ENCODE assay signal across 23 cellular contexts in the genomic region with DNA sequence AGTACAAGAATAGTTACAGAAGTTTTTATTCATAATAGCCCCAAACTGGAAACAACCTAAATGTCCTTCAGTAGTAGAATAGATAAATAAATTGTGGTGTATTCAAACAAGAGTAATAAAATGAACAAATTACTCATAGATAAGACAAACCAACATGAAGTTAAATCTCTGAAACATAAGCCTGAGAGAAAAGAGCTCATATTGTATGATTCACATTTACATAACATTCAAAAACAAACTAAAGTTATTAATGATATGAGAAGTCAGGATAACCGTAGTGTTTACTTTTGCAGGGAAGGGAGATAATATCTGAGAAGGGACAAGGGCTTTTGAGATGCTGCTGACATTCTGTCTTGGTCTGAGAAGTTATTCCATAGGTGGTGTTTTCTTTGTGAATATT. TPM values are rescaled to one million over a fixed set of nuclear protein-coding genes. Genes with fewer than 3 reads are reported as not detected.
A peak's percentile ranks its signal among the peaks of the same experiment; 100 is the strongest.
DNase-seq lines count a peak whose midpoint lies in the region; ATAC-seq, FAIRE-seq and TF ChIP-seq lines count a peak whose summit lies in the region.
"Had no signal": no experiment of that assay in that cellular context is flagged by ENCODE, and none has a peak within 500 bp of the region (broad histone marks: within the 10 kb centered on the region; RNA-seq: fewer than 3 reads in every experiment).

No MANE protein-coding gene starts in this region.

- no peaks in the 10 kb centered on the region for H3K9me3 ChIP-seq in IMR-90 (ENCODE audit: control insufficient read depth, insufficient read depth, low read length)
- H3K9me3 ChIP-seq in small intestine (ENCODE audit: control insufficient read depth, low read depth): no peaks in the 10 kb centered on the region
- H3K9me3 ChIP-seq: BLaER1 treated with 17β-estradiol and CSF1 and Interleukin-3, amounts not matched to agents 10 nM and 100 nM; HAP-1; SJSA1 had no signal

- H3K36me3 Mint-ChIP-seq in activated T-cell treated with anti-CD3 and anti-CD28 coated beads, Interleukin-2, amount 50 U/mL, for 72 hours (ENCODE audit: insufficient read depth in 2 of 2): peaks cover 0 to 2% of the 10 kb centered on the region in 2 donors
- peaks cover 8% of the 10 kb centered on the region for H3K36me3 Mint-ChIP-seq in activated T-cell treated with anti-CD3 and anti-CD28 coated beads, Interleukin-2, amount 50 U/mL, for 4 hours (ENCODE audit: insufficient read depth)

- no peak for ATAC-seq in activated T-cell treated with anti-CD3 and anti-CD28 coated beads, Interleukin-2, amount 50 U/mL, for 72 hours (replicated peaks in 1 of 2)
- no peak for ATAC-seq in activated T-cell treated with anti-CD3 and anti-CD28 coated beads, Interleukin-2, amount 50 U/mL, for 4 hours
- peak; percentile 79 for ATAC-seq in IMR-90 (ENCODE audit: low read depth)
- ATAC-seq in HG03469 (IDR thresholded peaks at IDR 0.05; ENCODE audit: unreplicated experiment): no peak
- ATAC-seq: Right ventricle myocardium inferior had no signal

- POLR2A ChIA-PET in IMR-90 (lab: Charles Lee; ENCODE audit: unreplicated experiment): no interaction called here

- H4K8ac ChIP-seq in IMR-90 (ENCODE audit: low read depth in 2 of 2, low read length in 2 of 2): no peak overlapping the region

- TF ChIP-seq RAD21 in IMR-90 (IDR thresholded peaks at IDR 0.05; ENCODE audit: low read length): no peak

- in situ Hi-C loops in IMR-90 (cut with MboI; ENCODE audit: low sequenced_read_pairs): no loop called here

- H3K9me3 Mint-ChIP-seq in activated T-cell treated with anti-CD3 and anti-CD28 coated beads, Interleukin-2, amount 50 U/mL, for 72 hours: no peaks in the 10 kb centered on the region
- no peaks in the 10 kb centered on the region for H3K9me3 Mint-ChIP-seq in activated T-cell treated with anti-CD3 and anti-CD28 coated beads, Interleukin-2, amount 50 U/mL, for 4 hours
- H3K9me3 Mint-ChIP-seq: CD4-positive, alpha-beta T cell had no signal

- H2AK5ac ChIP-seq in IMR-90 (ENCODE audit: low read depth, low read length): no peak overlapping the region

- no peak overlapping the region for H2BK120ac ChIP-seq in IMR-90 (ENCODE audit: low read depth, low read length)

- H3K36me3 ChIP-seq in IMR-90 (ENCODE audit: control insufficient read depth, insufficient read depth, low read length): no peaks in the 10 kb centered on the region
- H3K36me3 ChIP-seq in small intestine (ENCODE audit: control insufficient read depth in 2 of 2, insufficient read depth in 2 of 2, low read length in 2 of 2): no peaks in the 10 kb centered on the region
- H3K36me3 ChIP-seq: BLaER1 treated with 17β-estradiol and CSF1 and Interleukin-3, amounts not matched to agents 10 nM and 100 nM; HAP-1 had no signal

- H3K9me1 ChIP-seq in IMR-90 (ENCODE audit: insufficient read depth, low read length): peaks cover 8% of the 10 kb centered on the region; the same call in 1 of the 2 replicates

- no peak overlapping the region for H3K4me2 ChIP-seq in IMR-90 (ENCODE audit: low read depth, low read length)

- H3K4me3 ChIP-seq in IMR-90 (ENCODE audit: insufficient read depth, low read depth, low read length): no peak overlapping the region
- no peak overlapping the region for H3K4me3 ChIP-seq in small intestine (ENCODE audit: low read depth in 1 of 2, low read length in 2 of 2)
- no peak overlapping the region for H3K4me3 ChIP-seq in coronary artery
- H3K4me3 ChIP-seq: BLaER1 treated with 17β-estradiol and CSF1 and Interleukin-3, amounts not matched to agents 10 nM and 100 nM; HAP-1; SJSA1 had no signal

- H2BK15ac ChIP-seq in IMR-90 (ENCODE audit: low read depth, low read length): no peak overlapping the region

- H3K27ac ChIP-seq in IMR-90 (ENCODE audit: insufficient read depth, low read length): no peak overlapping the region
- H3K27ac ChIP-seq in small intestine (ENCODE audit: low read depth in 1 of 2, low read length in 1 of 2): no peak overlapping the region
- no peak overlapping the region for H3K27ac ChIP-seq in coronary artery
- H3K27ac ChIP-seq: BLaER1 treated with 17β-estradiol and CSF1 and Interleukin-3, amounts not matched to agents 10 nM and 100 nM; SJSA1 had no signal

- no peak for DNase-seq in activated T-cell treated with anti-CD3 and anti-CD28 coated beads, Interleukin-2, amount 50 U/mL, for 72 hours
- no peak for DNase-seq in activated T-cell treated with anti-CD3 and anti-CD28 coated beads, Interleukin-2, amount 50 U/mL, for 4 hours
- peak; percentile 73 for DNase-seq in IMR-90
- DNase-seq in amniotic epithelial cell (ENCODE audit: low read depth): peak; percentile 81
- no peak for DNase-seq in small intestine
- no peak for DNase-seq in Ammon's horn (ENCODE audit: low spot score)
- no peak for DNase-seq in coronary artery (ENCODE audit: low spot score)
- DNase-seq: CD4-positive, alpha-beta T cell; GOT3; Karpas-422; NCI-H1092 treated with DMSO at 0.1 percent for 48 hours; NCI-H1436; NCI-H187; NCI-H2171 treated with DMSO at 0.1 percent for 48 hours; NCI-H345; NCI-H510A treated with DMSO at 0.1 percent for 48 hours; NCI-H774 had no signal

- H3K18ac ChIP-seq in IMR-90 (ENCODE audit: low read depth, low read length): no peak overlapping the region

- H3K4me3 Mint-ChIP-seq in activated T-cell treated with anti-CD3 and anti-CD28 coated beads, Interleukin-2, amount 50 U/mL, for 72 hours: no peak overlapping the region
- no peak overlapping the region for H3K4me3 Mint-ChIP-seq in activated T-cell treated with anti-CD3 and anti-CD28 coated beads, Interleukin-2, amount 50 U/mL, for 4 hours
- H3K4me3 Mint-ChIP-seq: CD4-positive, alpha-beta T cell had no signal

- peak; percentile 19 for FAIRE-seq in small intestine (lab: Jason Lieb, UNC)
- FAIRE-seq: D721Med had no signal

- intact Hi-C loops in IMR-90 (cut with micrococcal nuclease): no loop called here

- no peak overlapping the region for H3K23ac ChIP-seq in IMR-90 (ENCODE audit: low read depth, low read length)

- H3K27me3 ChIP-seq in IMR-90 (ENCODE audit: control insufficient read depth, insufficient read depth, low read length) (no peaks in the 10 kb centered on the region), small intestine (ENCODE audit: control insufficient read depth in 2 of 2, insufficient read depth in 2 of 2, low read length in 2 of 2) (no peaks in the 10 kb centered on the region)
- H3K27me3 ChIP-seq: BLaER1 treated with 17β-estradiol and CSF1 and Interleukin-3, amounts not matched to agents 10 nM and 100 nM; SJSA1 had no signal

- no peaks in the 10 kb centered on the region for H4K20me1 ChIP-seq in IMR-90 (ENCODE audit: insufficient read depth, low read length)
- H4K20me1 ChIP-seq: BLaER1 treated with 17β-estradiol and CSF1 and Interleukin-3, amounts not matched to agents 10 nM and 100 nM had no signal

- no peak overlapping the region for H3K14ac ChIP-seq in IMR-90 (replicated peaks; ENCODE audit: low read depth, low read length)

- peaks cover 0 to 11% of the 10 kb centered on the region in 2 experiments; a peak in 2 of 4 replicates for H3K79me1 ChIP-seq in IMR-90 (ENCODE audit: low read depth in 1 of 2, low read length in 2 of 2)

- peaks cover 13% of the 10 kb centered on the region for H3K4me1 Mint-ChIP-seq in activated T-cell treated with anti-CD3 and anti-CD28 coated beads, Interleukin-2, amount 50 U/mL, for 72 hours (ENCODE audit: low read depth)
- H3K4me1 Mint-ChIP-seq in activated T-cell treated with anti-CD3 and anti-CD28 coated beads, Interleukin-2, amount 50 U/mL, for 4 hours (ENCODE audit: low read depth): no peaks in the 10 kb centered on the region

- no peak overlapping the region for H3K56ac ChIP-seq in IMR-90 (ENCODE audit: extremely low read depth, insufficient read depth, low read length)

- no peak for TF ChIP-seq POLR2A in IMR-90 (IDR thresholded peaks at IDR 0.05; ENCODE audit: low read depth, low read length)

- peak overlapping the region; percentile 23 for H3K27ac Mint-ChIP-seq in activated T-cell treated with anti-CD3 and anti-CD28 coated beads, Interleukin-2, amount 50 U/mL, for 72 hours
- H3K27ac Mint-ChIP-seq: CD4-positive, alpha-beta T cell had no signal

- H3K4me1 ChIP-seq in IMR-90 (ENCODE audit: control insufficient read depth, insufficient read depth, low read length) (peaks cover 6% of the 10 kb centered on the region; the same call in 1 of the 2 replicates), small intestine (ENCODE audit: control insufficient read depth in 2 of 2, insufficient read depth in 1 of 2, low read depth in 1 of 2, low read length in 1 of 2) (no peaks in the 10 kb centered on the region)
- H3K4me1 ChIP-seq: BLaER1 treated with 17β-estradiol and CSF1 and Interleukin-3, amounts not matched to agents 10 nM and 100 nM had no signal

- no peak overlapping the region for H2AK9ac ChIP-seq in IMR-90 (replicated peaks; ENCODE audit: low read depth, low read length, poor library complexity)

- H4K5ac ChIP-seq in IMR-90 (ENCODE audit: low read depth, low read length): no peak overlapping the region

- TF ChIP-seq CTCF in IMR-90 (conservative IDR thresholded peaks at IDR 0.05; ENCODE audit: low read depth, low read length) (no peak), coronary artery (IDR thresholded peaks at IDR 0.05) (no peak)

- no TSS peak for BruUV-seq in IMR-90 (replicated peaks; lab: Mats Ljungman, UMichigan)

- H2AFZ ChIP-seq in IMR-90 (replicated peaks; ENCODE audit: low read length, poor library complexity): no peak overlapping the region

- no peak overlapping the region for H3K4ac ChIP-seq in IMR-90 (ENCODE audit: low read depth, low read length)

- H2BK5ac ChIP-seq in IMR-90 (ENCODE audit: low read depth, low read length, poor library complexity, severe bottlenecking): no peak overlapping the region

- dilution Hi-C loops in IMR-90 (cut with HindIII; ENCODE audit: low sequenced_read_pairs, unreplicated experiment): no loop called here

- CTCF ChIA-PET in IMR-90 (lab: Yijun Ruan, JAX): interaction anchor here (0.5 to 2.7 kb wide), 3 partner anchors 9 to 26 kb away, joined by 4 to 8 read pairs (median 5); a partner anchor contains a TSS

- no peak overlapping the region for H3K9ac ChIP-seq in IMR-90 (ENCODE audit: low read depth, low read length)
- H3K9ac ChIP-seq: BLaER1 treated with 17β-estradiol and CSF1 and Interleukin-3, amounts not matched to agents 10 nM and 100 nM had no signal

- no peak overlapping the region for H4K91ac ChIP-seq in IMR-90 (ENCODE audit: insufficient read depth, low read depth, low read length)

- H3K27me3 Mint-ChIP-seq in activated T-cell treated with anti-CD3 and anti-CD28 coated beads, Interleukin-2, amount 50 U/mL, for 72 hours (ENCODE audit: low read depth): no peaks in the 10 kb centered on the region
- H3K27me3 Mint-ChIP-seq in activated T-cell treated with anti-CD3 and anti-CD28 coated beads, Interleukin-2, amount 50 U/mL, for 4 hours (ENCODE audit: low read depth): no peaks in the 10 kb centered on the region
- H3K27me3 Mint-ChIP-seq: CD4-positive, alpha-beta T cell had no signal

- no peak overlapping the region for H2BK20ac ChIP-seq in IMR-90 (ENCODE audit: low read depth, low read length)

- no CpG with 5 or more reads among the region's 1 CpG for WGBS in IMR-90 (ENCODE audit: extremely low coverage in 2 of 2, insufficient read length in 1 of 2), 2 experiments
- 29 to 54% (median 36%) methylated on average over 1 of the region's 1 CpG for WGBS in small intestine, 3 donors

RNA-seq across cellular contexts. Expression of a gene that starts 13.5 kb away (rescaled TPM):
- total RNA-seq in activated T-cell treated with anti-CD3 and anti-CD28 coated beads, Interleukin-2, amount 50 U/mL, for 72 hours: 10 to 100 TPM; 13.0 to 17.8 TPM
- total RNA-seq in activated T-cell treated with anti-CD3 and anti-CD28 coated beads, Interleukin-2, amount 50 U/mL, for 4 hours: 1 to 10 TPM; 3.2 to 4.2 (median 3.9) TPM
- 3.0 and 3.6 TPM in 2 replicates for total RNA-seq in IMR-90 (2012; rRNA removed)
- polyA plus RNA-seq in IMR-90 (2012; rRNA removed): 6.5 and 7.5 TPM in 2 replicates
- 4.3 and 4.5 TPM in 2 replicates for polyA plus RNA-seq in IMR-90 (2012; cell fraction: cytosol; rRNA removed)
- polyA plus RNA-seq in IMR-90 (2012; cell fraction: nucleus; rRNA removed; ENCODE audit: low replicate concordance): 4.0 and 5.8 TPM in 2 replicates
- polyA plus RNA-seq in small intestine: 10 to 100 TPM in 1 of 3 donors, 1 to 10 TPM in 2; 6.5 to 10.3 (median 6.5) TPM

RNA-seq across cellular contexts. Expression of a gene that starts 15.5 kb away (rescaled TPM):
- 10 to 100 TPM; 54.1 to 68.7 TPM for total RNA-seq in activated T-cell treated with anti-CD3 and anti-CD28 coated beads, Interleukin-2, amount 50 U/mL, for 72 hours
- 10 to 100 TPM; 24.0 to 31.8 (median 26.8) TPM for total RNA-seq in activated T-cell treated with anti-CD3 and anti-CD28 coated beads, Interleukin-2, amount 50 U/mL, for 4 hours
- 95.3 and 123 TPM in 2 replicates for total RNA-seq in IMR-90 (2012; rRNA removed)
- 49.0 and 55.0 TPM in 2 replicates for polyA plus RNA-seq in IMR-90 (2012; rRNA removed)
- 56.5 and 99.1 TPM in 2 replicates for polyA plus RNA-seq in IMR-90 (2012; cell fraction: cytosol; rRNA removed)
- polyA plus RNA-seq in IMR-90 (2012; cell fraction: nucleus; rRNA removed; ENCODE audit: low replicate concordance): 25.9 and 38.1 TPM in 2 replicates
- 10 to 100 TPM in 2 of 3 donors, 1 to 10 TPM in 1; 4.9 to 15.9 (median 10.7) TPM for polyA plus RNA-seq in small intestine

Comparison
In these comparisons a context has a peak if more than half of its experiments do, and no peak if none do; other contexts are left out.
1. DNase-seq: peak in IMR-90 (single experiment) and amniotic epithelial cell (single experiment); none in activated T-cell treated with anti-CD3 and anti-CD28 coated beads, Interleukin-2, amount 50 U/mL, for 72 hours (0 of 2), activated T-cell treated with anti-CD3 and anti-CD28 coated beads, Interleukin-2, amount 50 U/mL, for 4 hours (single experiment), small intestine (single experiment), Ammon's horn (single experiment) and coronary artery (single experiment).